In the genomic region with DNA sequence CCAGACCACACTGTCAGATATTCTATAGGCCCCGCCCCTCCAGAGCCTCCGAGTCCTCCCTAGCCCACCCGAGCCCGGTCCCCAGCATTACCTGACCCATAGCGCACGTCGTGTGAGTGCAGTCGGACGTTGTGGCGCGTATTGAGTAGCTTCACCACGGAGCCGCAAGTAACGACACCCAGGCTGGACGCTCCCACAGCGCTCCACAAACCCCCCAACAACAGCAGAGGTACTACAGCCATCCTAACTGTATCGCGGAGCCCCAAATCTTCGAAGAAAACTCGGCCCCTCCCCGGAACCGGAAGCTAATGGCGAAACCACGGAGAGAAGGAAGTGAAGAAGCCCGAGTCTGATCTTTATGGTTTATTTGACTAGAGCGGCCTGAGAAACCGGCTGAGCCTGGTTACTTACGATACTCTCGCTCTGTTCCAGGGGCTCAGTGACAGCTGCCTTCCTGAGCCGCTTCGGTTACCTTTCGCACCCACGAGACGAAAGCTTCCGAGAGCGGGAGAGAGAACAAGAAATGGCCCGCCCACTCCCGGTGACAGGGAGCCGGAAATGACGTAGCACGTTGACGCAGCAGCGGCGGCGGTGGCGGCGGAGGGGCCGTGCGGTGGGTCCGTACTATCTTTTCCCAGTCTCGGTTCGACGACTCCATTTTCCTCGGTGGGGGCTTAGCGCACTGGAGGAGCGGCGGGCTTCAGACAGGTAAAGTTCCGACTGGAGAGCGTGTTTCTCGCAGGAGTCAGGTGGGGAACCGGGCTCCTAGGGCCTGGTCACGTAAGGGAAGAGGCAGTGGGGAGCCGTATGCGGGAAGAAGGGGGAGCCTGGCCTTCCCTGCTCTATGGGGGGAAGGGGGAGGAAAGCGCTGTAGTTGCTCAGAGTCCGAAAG, we compare ENCODE assay signal across 8 cellular contexts. TPM values are rescaled to one million over a fixed set of nuclear protein-coding genes. Genes with fewer than 3 reads are reported as not detected.
A peak's percentile ranks its signal among the peaks of the same experiment; 100 is the strongest.
DNase-seq lines count a peak whose midpoint lies in the region; ATAC-seq and TF ChIP-seq lines count a peak whose summit lies in the region.

A gene with protein sequence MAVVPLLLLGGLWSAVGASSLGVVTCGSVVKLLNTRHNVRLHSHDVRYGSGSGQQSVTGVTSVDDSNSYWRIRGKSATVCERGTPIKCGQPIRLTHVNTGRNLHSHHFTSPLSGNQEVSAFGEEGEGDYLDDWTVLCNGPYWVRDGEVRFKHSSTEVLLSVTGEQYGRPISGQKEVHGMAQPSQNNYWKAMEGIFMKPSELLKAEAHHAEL (minus strand): TSS at position 272 of the 892 bp plus-strand sequence. CDS start 30 bp downstream, at position 242.
A gene (plus strand): TSS at position 571 of the 892 bp plus-strand sequence. CDS start 11,197 bp downstream, outside the sequence.

- ATAC-seq in GM23338 (peak; percentile 91), natural killer cell (peak; percentile 81 to 91 (median 85))

- peak within 1 kb of the TSS; percentile 99 for H3K27ac Mint-ChIP-seq in GM23338
- peak within 1 kb of the TSS; percentile 100 for H3K27ac Mint-ChIP-seq in natural killer cell

- H3K9me2 ChIP-seq in GM23338 (ENCODE audit: insufficient read depth) = peaks cover 3% of the 10 kb centered on the region; the same call in 1 of the 2 replicates

- H2AFZ ChIP-seq in GM23338 = peak within 1 kb of the TSS; percentile 94
- H2AFZ ChIP-seq in fibroblast of lung (ENCODE audit: low read length) = peak within 1 kb of the TSS; percentile 64

- H3K9ac ChIP-seq in fibroblast of lung (ENCODE audit: insufficient read depth, low read length) = peak within 1 kb of the TSS; percentile 83

- TF ChIP-seq CTCF in GM23338 (conservative IDR thresholded peaks at IDR 0.05; ENCODE audit: low read depth in 2 of 2) = no peak
- TF ChIP-seq CTCF in LNCaP clone FGC (IDR thresholded peaks at IDR 0.05; ENCODE audit: control insufficient read depth, extremely low read depth, insufficient read depth) = no peak
- no peak for TF ChIP-seq CTCF in fibroblast of lung (conservative IDR thresholded peaks at IDR 0.05 in 1 of 2, IDR thresholded peaks at IDR 0.05 in 1 of 2; ENCODE audit: low read depth in 1 of 2, low read length in 2 of 2)
- no peak for TF ChIP-seq CTCF in natural killer cell (IDR thresholded peaks at IDR 0.05)

- peaks cover 10% of the 10 kb centered on the region for H3K27me3 Mint-ChIP-seq in GM23338 (ENCODE audit: insufficient read depth, low read depth, poor library complexity)
- H3K27me3 Mint-ChIP-seq in natural killer cell (ENCODE audit: low read depth in 2 of 2) = no peaks in the 10 kb centered on the region

- H3K4me1 ChIP-seq in GM23338 (ENCODE audit: insufficient read depth) = peaks cover 9% of the 10 kb centered on the region
- H3K4me1 ChIP-seq in fibroblast of lung (ENCODE audit: control insufficient read depth, extremely low read depth, insufficient read depth, low read length) = peaks cover 5% of the 10 kb centered on the region

- H3K4me3 ChIP-seq in GM23338 (peak within 1 kb of the TSS; percentile 88), LNCaP clone FGC (ENCODE audit: low read depth, low read length) (peak within 1 kb of the TSS; percentile 89), fibroblast of lung (replicated peaks in 1 of 4; ENCODE audit: control extremely low read depth in 1 of 4, insufficient read depth in 1 of 4, low read depth in 3 of 4, low read length in 4 of 4) (peak within 1 kb of the TSS; percentile 54 to 92 (median 88))

- H3K9me3 ChIP-seq in fibroblast of lung (ENCODE audit: control insufficient read depth, insufficient read depth, low read depth, low read length) = no peaks in the 10 kb centered on the region

- H3K79me2 ChIP-seq in GM23338 (replicated peaks; ENCODE audit: insufficient read depth) (peaks cover 78% of the 10 kb centered on the region), fibroblast of lung (ENCODE audit: control insufficient read depth, insufficient read depth, low read length) (peaks cover 72% of the 10 kb centered on the region)

- H3K4me1 Mint-ChIP-seq in GM23338 = peaks cover 15% of the 10 kb centered on the region
- H3K4me1 Mint-ChIP-seq in natural killer cell = peaks cover 55 to 57% of the 10 kb centered on the region in 2 donors

- H3K4me2 ChIP-seq in GM23338 = peak within 1 kb of the TSS; percentile 93
- peak within 1 kb of the TSS; percentile 97 for H3K4me2 ChIP-seq in fibroblast of lung (ENCODE audit: extremely low read depth, insufficient read depth, low read length)

- H3K36me3 Mint-ChIP-seq in GM23338 (ENCODE audit: low read depth) (peaks cover 57% of the 10 kb centered on the region), natural killer cell (no peaks in the 10 kb centered on the region)

- H3F3A ChIP-seq in GM23338 (replicated peaks; ENCODE audit: low read depth) = peaks cover 8% of the 10 kb centered on the region

- intact Hi-C loops in natural killer cell (cut with micrococcal nuclease) = loop anchor here (1.0 to 5.0 kb wide), 2 partner anchors 16 to 55 kb away; a partner anchor contains a TSS

- H3K36me3 ChIP-seq in GM23338 (ENCODE audit: insufficient read depth) (peaks cover 19% of the 10 kb centered on the region), fibroblast of lung (ENCODE audit: control insufficient read depth, insufficient read depth, low read length) (peaks cover 4% of the 10 kb centered on the region)

- H3K27me3 ChIP-seq in GM23338 (ENCODE audit: insufficient read depth) (no peaks in the 10 kb centered on the region), fibroblast of lung (ENCODE audit: control insufficient read depth, insufficient read depth, low read length) (no peaks in the 10 kb centered on the region)

- H3K4me3 Mint-ChIP-seq in GM23338 (peak within 1 kb of the TSS; percentile 99), natural killer cell (peak within 1 kb of the TSS; percentile 98)

- H3K27ac ChIP-seq in GM23338 (ENCODE audit: low read depth) (peak within 1 kb of the TSS; percentile 97), fibroblast of lung (ENCODE audit: insufficient read depth, low read length) (peak within 1 kb of the TSS; percentile 96)

- H4K20me1 ChIP-seq in GM23338 (replicated peaks; ENCODE audit: insufficient read depth) (peaks cover 20% of the 10 kb centered on the region), fibroblast of lung (ENCODE audit: control insufficient read depth, extremely low read depth, insufficient read depth, low read length) (no peaks in the 10 kb centered on the region)

- H3K9me3 Mint-ChIP-seq in GM23338 (peaks cover 36% of the 10 kb centered on the region), natural killer cell (no peaks in the 10 kb centered on the region)

- DNase-seq in EL (peak; percentile 89), GM23338 (ENCODE audit: low spot score) (peak; percentile 98), LNCaP clone FGC (ENCODE audit: low read depth) (peak; percentile 32), RPMI8226 (peak; percentile 92), fibroblast of lung (ENCODE audit: low read depth in 2 of 2) (peak; percentile 79 to 85), natural killer cell (peak; percentile 95)
- DNase-seq in activated T-helper 1 cell treated with anti-CD3 and anti-CD28 coated beads, Interleukin-2, amount 50 U/mL, for 16 hours (ENCODE audit: low read depth in 1 of 2, low spot score in 1 of 2) = peak; percentile 90
- DNase-seq in stimulated activated naive CD4-positive, alpha-beta T cell treated with Interleukin-2 at 50 U/mL for 16 hours (lab: John Stamatoyannopoulos, UW) = peak; percentile 94

TF ChIP-seq in GM23338, 12 proteins besides CTCF, POLR2A, EP300 and RAD21:
- TF ChIP-seq, protein P1, sequence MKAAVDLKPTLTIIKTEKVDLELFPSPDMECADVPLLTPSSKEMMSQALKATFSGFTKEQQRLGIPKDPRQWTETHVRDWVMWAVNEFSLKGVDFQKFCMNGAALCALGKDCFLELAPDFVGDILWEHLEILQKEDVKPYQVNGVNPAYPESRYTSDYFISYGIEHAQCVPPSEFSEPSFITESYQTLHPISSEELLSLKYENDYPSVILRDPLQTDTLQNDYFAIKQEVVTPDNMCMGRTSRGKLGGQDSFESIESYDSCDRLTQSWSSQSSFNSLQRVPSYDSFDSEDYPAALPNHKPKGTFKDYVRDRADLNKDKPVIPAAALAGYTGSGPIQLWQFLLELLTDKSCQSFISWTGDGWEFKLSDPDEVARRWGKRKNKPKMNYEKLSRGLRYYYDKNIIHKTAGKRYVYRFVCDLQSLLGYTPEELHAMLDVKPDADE (IDR thresholded peaks at IDR 0.05) = peak; percentile 52; the same call in 1 of the 2 replicates
- peak; percentile 80 for TF ChIP-seq POLR2AphosphoS5 (IDR thresholded peaks at IDR 0.05; ENCODE audit: low read depth)
- TF ChIP-seq JUNB (IDR thresholded peaks at IDR 0.05; ENCODE audit: unreplicated experiment) = no peak
- peak; percentile 94 for TF ChIP-seq CREB1 (CRISPR knock-in tag; IDR thresholded peaks at IDR 0.05; ENCODE audit: low read depth)

RNA-seq across cellular contexts. Expression of the first gene that starts in this region (rescaled TPM):
- 32.5 and 40.6 TPM in 2 replicates for total RNA-seq in GM23338 (2014; rRNA removed; shearing (Covaris generic))
- polyA plus RNA-seq in GM23338 (2016; fragmentation: Nextera tagmentation; extraction: Ambion mirVana) = 40.9 and 54.6 TPM in 2 replicates
- total RNA-seq in fibroblast of lung = 56.5 and 58.5 TPM in 2 replicates
- polyA plus RNA-seq in fibroblast of lung = 65.2 and 75.2 TPM in 2 replicates
- polyA plus RNA-seq in fibroblast of lung (2012) = 48.7 and 55.6 TPM in 2 replicates
- 47.3 and 69.3 TPM in 2 replicates for polyA minus RNA-seq in fibroblast of lung (ENCODE audit: low replicate concordance)
- 10 to 100 TPM; 53.0 to 65.3 (median 53.7) TPM for total RNA-seq in natural killer cell

RNA-seq across cellular contexts. Expression of the second gene that starts in this region (rescaled TPM):
- total RNA-seq in GM23338 (2014; rRNA removed; shearing (Covaris generic)) = 47.1 and 70.7 TPM in 2 replicates
- polyA plus RNA-seq in GM23338 (2016; fragmentation: Nextera tagmentation; extraction: Ambion mirVana) = 17.8 and 22.2 TPM in 2 replicates
- 36.7 and 61.6 TPM in 2 replicates for total RNA-seq in fibroblast of lung
- 34.7 and 39.1 TPM in 2 replicates for polyA plus RNA-seq in fibroblast of lung
- polyA plus RNA-seq in fibroblast of lung (2012) = 51.9 and 55.3 TPM in 2 replicates
- polyA minus RNA-seq in fibroblast of lung (ENCODE audit: low replicate concordance) = 195 and 228 TPM in 2 replicates
- 100 to 1,000 TPM; 170 to 184 (median 177) TPM for total RNA-seq in natural killer cell

Comparison
In these comparisons a context has a peak if more than half of its experiments do, and no peak if none do; other contexts are left out.
1. Peak in every context shown above with its lines: DNase-seq, ATAC-seq, H3K4me3 ChIP-seq and H3K27ac ChIP-seq.
2. DNase-seq: peak in every context shown above with its lines; median percentile 98 in GM23338; 95 in natural killer cell; 94 in stimulated activated naive CD4-positive, alpha-beta T cell treated with Interleukin-2 at 50 U/mL for 16 hours; 92 in RPMI8226; 90 in activated T-helper 1 cell treated with anti-CD3 and anti-CD28 coated beads, Interleukin-2, amount 50 U/mL, for 16 hours; 89 in EL; 82 in fibroblast of lung; 32 in LNCaP clone FGC.